ENCODE assay signal across 16 cellular contexts in the genomic region with DNA sequence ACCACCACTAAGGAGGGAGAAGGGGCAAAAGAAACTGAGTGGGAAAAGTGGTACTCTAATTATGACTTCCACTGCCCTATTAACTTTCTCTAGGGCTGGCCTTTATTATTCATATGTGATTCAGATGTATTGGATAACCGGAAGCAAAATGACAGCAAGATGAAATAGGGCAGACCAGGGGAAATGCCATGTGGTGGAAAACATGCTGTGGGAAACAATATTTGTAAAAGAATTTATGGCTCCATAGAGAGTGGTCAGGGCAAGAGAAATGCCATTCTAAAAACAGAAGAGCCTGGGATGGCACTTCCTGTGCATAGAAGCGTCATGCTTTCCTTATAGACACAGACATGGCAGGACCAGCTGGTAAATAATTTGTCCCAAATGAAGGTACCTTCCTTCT.
A peak's percentile ranks its signal among the peaks of the same experiment; 100 is the strongest.
DNase-seq lines count a peak whose midpoint lies in the region; ATAC-seq and TF ChIP-seq lines count a peak whose summit lies in the region.
"Had no signal": no experiment of that assay in that cellular context is flagged by ENCODE, and none has a peak within 500 bp of the region (broad histone marks: within the 10 kb centered on the region; RNA-seq: fewer than 3 reads in every experiment).

No MANE protein-coding gene starts in this region.

- peaks cover 73% of the 10 kb centered on the region for H3K4me1 Mint-ChIP-seq in brain
- H3K4me1 Mint-ChIP-seq in T-helper 2 cell treated with Interferon-gamma antibody and Interleukin-4, amounts not matched to agents 5 μg/mL and 100 μg/mL, for 36 hours (ENCODE audit: low read depth): no peaks in the 10 kb centered on the region

- H3K4me1 ChIP-seq in ACC112 (ENCODE audit: control insufficient read depth, insufficient read depth, low read length, unreplicated experiment): peaks cover 17% of the 10 kb centered on the region
- H3K4me1 ChIP-seq: thyroid gland had no signal

- no peak for ATAC-seq in HG03442 (IDR thresholded peaks at IDR 0.05; ENCODE audit: unreplicated experiment)
- ATAC-seq in GM18502 (IDR thresholded peaks at IDR 0.05; ENCODE audit: poor library complexity, unreplicated experiment): no peak
- ATAC-seq: activated naive CD8-positive, alpha-beta T cell treated with anti-CD3 and anti-CD28 coated beads, Interleukin-2, amount 50 U/mL, for 24 hours; activated T-cell treated with anti-CD3 and anti-CD28 coated beads, Interleukin-2, amount 50 U/mL, for 72 hours; left colon had no signal

- H3K27ac ChIP-seq in ACC112 (ENCODE audit: low read depth, low read length): peak overlapping the region; percentile 69
- H3K27ac ChIP-seq: thyroid gland had no signal

- no peaks in the 10 kb centered on the region for H3K36me3 ChIP-seq in ACC112 (ENCODE audit: insufficient read depth, low read length)
- H3K36me3 ChIP-seq: thyroid gland had no signal

- H3K9me3 Mint-ChIP-seq in brain: peaks cover 0 to 2% (median 0%) of the 10 kb centered on the region in 5 experiments
- no peaks in the 10 kb centered on the region for H3K9me3 Mint-ChIP-seq in T-helper 2 cell treated with Interferon-gamma antibody and Interleukin-4, amounts not matched to agents 5 μg/mL and 100 μg/mL, for 36 hours
- H3K9me3 Mint-ChIP-seq: activated naive CD8-positive, alpha-beta T cell treated with anti-CD3 and anti-CD28 coated beads, Interleukin-2, amount 50 U/mL, for 24 hours; activated T-cell treated with anti-CD3 and anti-CD28 coated beads, Interleukin-2, amount 50 U/mL, for 72 hours had no signal

- H3K36me3 Mint-ChIP-seq in brain: peaks cover 6% of the 10 kb centered on the region
- no peaks in the 10 kb centered on the region for H3K36me3 Mint-ChIP-seq in T-helper 2 cell treated with Interferon-gamma antibody and Interleukin-4, amounts not matched to agents 5 μg/mL and 100 μg/mL, for 36 hours (ENCODE audit: low read depth)

- peak overlapping the region in 2 of 5 experiments; percentile 4 to 14 for H3K4me3 Mint-ChIP-seq in brain
- no peak overlapping the region for H3K4me3 Mint-ChIP-seq in T-helper 2 cell treated with Interferon-gamma antibody and Interleukin-4, amounts not matched to agents 5 μg/mL and 100 μg/mL, for 36 hours
- H3K4me3 Mint-ChIP-seq: activated naive CD8-positive, alpha-beta T cell treated with anti-CD3 and anti-CD28 coated beads, Interleukin-2, amount 50 U/mL, for 24 hours; activated T-cell treated with anti-CD3 and anti-CD28 coated beads, Interleukin-2, amount 50 U/mL, for 72 hours had no signal

- H3K27ac Mint-ChIP-seq in brain: peak overlapping the region in 4 of 5 experiments; percentile 2 to 82 (median 39)
- no peak overlapping the region for H3K27ac Mint-ChIP-seq in T-helper 2 cell treated with Interferon-gamma antibody and Interleukin-4, amounts not matched to agents 5 μg/mL and 100 μg/mL, for 36 hours
- H3K27ac Mint-ChIP-seq: activated naive CD8-positive, alpha-beta T cell treated with anti-CD3 and anti-CD28 coated beads, Interleukin-2, amount 50 U/mL, for 24 hours; activated T-cell treated with anti-CD3 and anti-CD28 coated beads, Interleukin-2, amount 50 U/mL, for 72 hours had no signal

- H2AFZ ChIP-seq in ACC112 (ENCODE audit: low read length, unreplicated experiment): no peak overlapping the region

- peaks cover 3% of the 10 kb centered on the region for H3K27me3 Mint-ChIP-seq in brain
- H3K27me3 Mint-ChIP-seq in T-helper 2 cell treated with Interferon-gamma antibody and Interleukin-4, amounts not matched to agents 5 μg/mL and 100 μg/mL, for 36 hours (ENCODE audit: low read depth): peaks cover 4% of the 10 kb centered on the region

- TF ChIP-seq CTCF in brain (conservative IDR thresholded peaks at IDR 0.05): no peak

- H3K79me2 ChIP-seq in ACC112 (ENCODE audit: control insufficient read depth, insufficient read depth, low read length, unreplicated experiment): no peaks in the 10 kb centered on the region

- no peak overlapping the region for H3K4me3 ChIP-seq in ACC112 (ENCODE audit: low read depth, low read length)
- H3K4me3 ChIP-seq: thyroid gland had no signal

- DNase-seq in HS-5 (ENCODE audit: low read depth): peak; percentile 87
- peak; percentile 62 to 90 for DNase-seq in lung microvascular endothelial cell (ENCODE audit: low read depth in 2 of 2)
- DNase-seq in Ammon's horn (ENCODE audit: low spot score): no peak
- no peak for DNase-seq in T-helper 2 cell treated with Interferon-gamma antibody and Interleukin-4, amounts not matched to agents 5 μg/mL and 100 μg/mL, for 36 hours (ENCODE audit: low spot score)
- DNase-seq: activated CD4-positive, alpha-beta T cell treated with anti-CD3 and anti-CD28 coated beads, Interleukin-2, amount 50 U/mL, for 4 hours; activated naive CD8-positive, alpha-beta T cell treated with anti-CD3 and anti-CD28 coated beads, Interleukin-2, amount 50 U/mL, for 24 hours; activated T-cell treated with anti-CD3 and anti-CD28 coated beads, Interleukin-2, amount 50 U/mL, for 72 hours; left colon; NCI-H1105 treated with DMSO at 0.1 percent for 48 hours; Right ventricle myocardium superior; stimulated activated CD4-positive, alpha-beta T cell treated with anti-CD3 and anti-CD28 coated beads, Interleukin-2, amount 100 ng/mL, for 24 hours; thyroid gland had no signal

- H3K27me3 ChIP-seq in ACC112 (ENCODE audit: insufficient read depth, low read length): no peaks in the 10 kb centered on the region
- H3K27me3 ChIP-seq: thyroid gland had no signal

Comparison
In these comparisons a context has a peak if more than half of its experiments do, and no peak if none do; other contexts are left out.
1. DNase-seq: peak in HS-5 (single experiment) and lung microvascular endothelial cell (2 of 2); none in Ammon's horn (single experiment) and T-helper 2 cell treated with Interferon-gamma antibody and Interleukin-4, amounts not matched to agents 5 μg/mL and 100 μg/mL, for 36 hours (single experiment).